In the genomic region with DNA sequence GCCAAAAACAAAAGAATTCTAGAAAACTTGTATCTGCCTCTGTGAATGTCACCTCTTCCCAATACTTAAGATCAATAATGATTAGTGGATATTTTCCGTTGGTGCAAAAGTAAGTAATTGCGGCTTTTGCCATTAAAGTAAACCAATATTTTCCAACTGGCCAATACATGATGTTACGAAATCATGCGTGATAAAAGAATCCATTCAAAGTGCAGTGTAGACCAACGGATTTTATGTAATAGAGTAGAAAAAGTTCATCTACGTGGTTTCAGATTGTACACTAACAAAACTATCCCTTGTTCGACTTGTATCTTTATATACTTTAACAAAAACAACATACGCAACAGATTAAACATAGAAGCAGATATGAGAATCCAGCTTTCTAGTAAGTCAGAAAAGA, we compare ENCODE assay signal across 1 cellular context.
TF ChIP-seq lines count a peak whose summit lies in the region.

No MANE protein-coding gene starts in this region.

TF ChIP-seq in GM23338, 12 proteins besides CTCF, POLR2A, EP300 and RAD21:
- no peak for TF ChIP-seq ZNF114 (CRISPR knock-in tag; IDR thresholded peaks at IDR 0.05)
- no peak for TF ChIP-seq ZNF331 (CRISPR knock-in tag; IDR thresholded peaks at IDR 0.05; ENCODE audit: low read depth)
- no peak for TF ChIP-seq NANOG (IDR thresholded peaks at IDR 0.05; ENCODE audit: borderline replicate concordance)
- no peak for TF ChIP-seq CREB1 (CRISPR knock-in tag; IDR thresholded peaks at IDR 0.05; ENCODE audit: low read depth)
- no peak for TF ChIP-seq STAT1 (IDR thresholded peaks at IDR 0.05; ENCODE audit: unreplicated experiment)
- TF ChIP-seq JUNB (IDR thresholded peaks at IDR 0.05; ENCODE audit: unreplicated experiment): no peak
- TF ChIP-seq ETS1 (IDR thresholded peaks at IDR 0.05): no peak
- no peak for TF ChIP-seq EZH2 (IDR thresholded peaks at IDR 0.05; ENCODE audit: low read depth, unreplicated experiment)
- TF ChIP-seq POLR2AphosphoS5 (IDR thresholded peaks at IDR 0.05; ENCODE audit: low read depth): no peak
- TF ChIP-seq, protein P1, sequence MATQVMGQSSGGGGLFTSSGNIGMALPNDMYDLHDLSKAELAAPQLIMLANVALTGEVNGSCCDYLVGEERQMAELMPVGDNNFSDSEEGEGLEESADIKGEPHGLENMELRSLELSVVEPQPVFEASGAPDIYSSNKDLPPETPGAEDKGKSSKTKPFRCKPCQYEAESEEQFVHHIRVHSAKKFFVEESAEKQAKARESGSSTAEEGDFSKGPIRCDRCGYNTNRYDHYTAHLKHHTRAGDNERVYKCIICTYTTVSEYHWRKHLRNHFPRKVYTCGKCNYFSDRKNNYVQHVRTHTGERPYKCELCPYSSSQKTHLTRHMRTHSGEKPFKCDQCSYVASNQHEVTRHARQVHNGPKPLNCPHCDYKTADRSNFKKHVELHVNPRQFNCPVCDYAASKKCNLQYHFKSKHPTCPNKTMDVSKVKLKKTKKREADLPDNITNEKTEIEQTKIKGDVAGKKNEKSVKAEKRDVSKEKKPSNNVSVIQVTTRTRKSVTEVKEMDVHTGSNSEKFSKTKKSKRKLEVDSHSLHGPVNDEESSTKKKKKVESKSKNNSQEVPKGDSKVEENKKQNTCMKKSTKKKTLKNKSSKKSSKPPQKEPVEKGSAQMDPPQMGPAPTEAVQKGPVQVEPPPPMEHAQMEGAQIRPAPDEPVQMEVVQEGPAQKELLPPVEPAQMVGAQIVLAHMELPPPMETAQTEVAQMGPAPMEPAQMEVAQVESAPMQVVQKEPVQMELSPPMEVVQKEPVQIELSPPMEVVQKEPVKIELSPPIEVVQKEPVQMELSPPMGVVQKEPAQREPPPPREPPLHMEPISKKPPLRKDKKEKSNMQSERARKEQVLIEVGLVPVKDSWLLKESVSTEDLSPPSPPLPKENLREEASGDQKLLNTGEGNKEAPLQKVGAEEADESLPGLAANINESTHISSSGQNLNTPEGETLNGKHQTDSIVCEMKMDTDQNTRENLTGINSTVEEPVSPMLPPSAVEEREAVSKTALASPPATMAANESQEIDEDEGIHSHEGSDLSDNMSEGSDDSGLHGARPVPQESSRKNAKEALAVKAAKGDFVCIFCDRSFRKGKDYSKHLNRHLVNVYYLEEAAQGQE (IDR thresholded peaks at IDR 0.05; ENCODE audit: unreplicated experiment): no peak
- no peak for TF ChIP-seq EZH2phosphoT487 (IDR thresholded peaks at IDR 0.05; ENCODE audit: unreplicated experiment)
- TF ChIP-seq, protein P2, sequence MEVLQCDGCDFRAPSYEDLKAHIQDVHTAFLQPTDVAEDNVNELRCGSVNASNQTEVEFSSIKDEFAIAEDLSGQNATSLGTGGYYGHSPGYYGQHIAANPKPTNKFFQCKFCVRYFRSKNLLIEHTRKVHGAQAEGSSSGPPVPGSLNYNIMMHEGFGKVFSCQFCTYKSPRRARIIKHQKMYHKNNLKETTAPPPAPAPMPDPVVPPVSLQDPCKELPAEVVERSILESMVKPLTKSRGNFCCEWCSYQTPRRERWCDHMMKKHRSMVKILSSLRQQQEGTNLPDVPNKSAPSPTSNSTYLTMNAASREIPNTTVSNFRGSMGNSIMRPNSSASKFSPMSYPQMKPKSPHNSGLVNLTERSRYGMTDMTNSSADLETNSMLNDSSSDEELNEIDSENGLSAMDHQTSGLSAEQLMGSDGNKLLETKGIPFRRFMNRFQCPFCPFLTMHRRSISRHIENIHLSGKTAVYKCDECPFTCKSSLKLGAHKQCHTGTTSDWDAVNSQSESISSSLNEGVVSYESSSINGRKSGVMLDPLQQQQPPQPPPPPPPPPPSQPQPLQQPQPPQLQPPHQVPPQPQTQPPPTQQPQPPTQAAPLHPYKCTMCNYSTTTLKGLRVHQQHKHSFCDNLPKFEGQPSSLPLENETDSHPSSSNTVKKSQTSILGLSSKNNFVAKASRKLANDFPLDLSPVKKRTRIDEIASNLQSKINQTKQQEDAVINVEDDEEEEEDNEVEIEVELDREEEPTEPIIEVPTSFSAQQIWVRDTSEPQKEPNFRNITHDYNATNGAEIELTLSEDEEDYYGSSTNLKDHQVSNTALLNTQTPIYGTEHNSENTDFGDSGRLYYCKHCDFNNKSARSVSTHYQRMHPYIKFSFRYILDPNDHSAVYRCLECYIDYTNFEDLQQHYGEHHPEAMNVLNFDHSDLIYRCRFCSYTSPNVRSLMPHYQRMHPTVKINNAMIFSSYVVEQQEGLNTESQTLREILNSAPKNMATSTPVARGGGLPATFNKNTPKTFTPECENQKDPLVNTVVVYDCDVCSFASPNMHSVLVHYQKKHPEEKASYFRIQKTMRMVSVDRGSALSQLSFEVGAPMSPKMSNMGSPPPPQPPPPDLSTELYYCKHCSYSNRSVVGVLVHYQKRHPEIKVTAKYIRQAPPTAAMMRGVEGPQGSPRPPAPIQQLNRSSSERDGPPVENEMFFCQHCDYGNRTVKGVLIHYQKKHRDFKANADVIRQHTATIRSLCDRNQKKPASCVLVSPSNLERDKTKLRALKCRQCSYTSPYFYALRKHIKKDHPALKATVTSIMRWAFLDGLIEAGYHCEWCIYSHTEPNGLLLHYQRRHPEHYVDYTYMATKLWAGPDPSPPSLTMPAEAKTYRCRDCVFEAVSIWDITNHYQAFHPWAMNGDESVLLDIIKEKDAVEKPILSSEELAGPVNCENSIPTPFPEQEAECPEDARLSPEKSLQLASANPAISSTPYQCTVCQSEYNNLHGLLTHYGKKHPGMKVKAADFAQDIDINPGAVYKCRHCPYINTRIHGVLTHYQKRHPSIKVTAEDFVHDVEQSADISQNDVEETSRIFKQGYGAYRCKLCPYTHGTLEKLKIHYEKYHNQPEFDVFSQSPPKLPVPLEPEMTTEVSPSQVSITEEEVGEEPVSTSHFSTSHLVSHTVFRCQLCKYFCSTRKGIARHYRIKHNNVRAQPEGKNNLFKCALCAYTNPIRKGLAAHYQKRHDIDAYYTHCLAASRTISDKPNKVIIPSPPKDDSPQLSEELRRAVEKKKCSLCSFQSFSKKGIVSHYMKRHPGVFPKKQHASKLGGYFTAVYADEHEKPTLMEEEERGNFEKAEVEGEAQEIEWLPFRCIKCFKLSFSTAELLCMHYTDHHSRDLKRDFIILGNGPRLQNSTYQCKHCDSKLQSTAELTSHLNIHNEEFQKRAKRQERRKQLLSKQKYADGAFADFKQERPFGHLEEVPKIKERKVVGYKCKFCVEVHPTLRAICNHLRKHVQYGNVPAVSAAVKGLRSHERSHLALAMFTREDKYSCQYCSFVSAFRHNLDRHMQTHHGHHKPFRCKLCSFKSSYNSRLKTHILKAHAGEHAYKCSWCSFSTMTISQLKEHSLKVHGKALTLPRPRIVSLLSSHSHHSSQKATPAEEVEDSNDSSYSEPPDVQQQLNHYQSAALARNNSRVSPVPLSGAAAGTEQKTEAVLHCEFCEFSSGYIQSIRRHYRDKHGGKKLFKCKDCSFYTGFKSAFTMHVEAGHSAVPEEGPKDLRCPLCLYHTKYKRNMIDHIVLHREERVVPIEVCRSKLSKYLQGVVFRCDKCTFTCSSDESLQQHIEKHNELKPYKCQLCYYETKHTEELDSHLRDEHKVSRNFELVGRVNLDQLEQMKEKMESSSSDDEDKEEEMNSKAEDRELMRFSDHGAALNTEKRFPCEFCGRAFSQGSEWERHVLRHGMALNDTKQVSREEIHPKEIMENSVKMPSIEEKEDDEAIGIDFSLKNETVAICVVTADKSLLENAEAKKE (CRISPR knock-in tag; IDR thresholded peaks at IDR 0.05): no peak
